Comparison of ENCODE assay signal across 15 cellular contexts in the genomic region with DNA sequence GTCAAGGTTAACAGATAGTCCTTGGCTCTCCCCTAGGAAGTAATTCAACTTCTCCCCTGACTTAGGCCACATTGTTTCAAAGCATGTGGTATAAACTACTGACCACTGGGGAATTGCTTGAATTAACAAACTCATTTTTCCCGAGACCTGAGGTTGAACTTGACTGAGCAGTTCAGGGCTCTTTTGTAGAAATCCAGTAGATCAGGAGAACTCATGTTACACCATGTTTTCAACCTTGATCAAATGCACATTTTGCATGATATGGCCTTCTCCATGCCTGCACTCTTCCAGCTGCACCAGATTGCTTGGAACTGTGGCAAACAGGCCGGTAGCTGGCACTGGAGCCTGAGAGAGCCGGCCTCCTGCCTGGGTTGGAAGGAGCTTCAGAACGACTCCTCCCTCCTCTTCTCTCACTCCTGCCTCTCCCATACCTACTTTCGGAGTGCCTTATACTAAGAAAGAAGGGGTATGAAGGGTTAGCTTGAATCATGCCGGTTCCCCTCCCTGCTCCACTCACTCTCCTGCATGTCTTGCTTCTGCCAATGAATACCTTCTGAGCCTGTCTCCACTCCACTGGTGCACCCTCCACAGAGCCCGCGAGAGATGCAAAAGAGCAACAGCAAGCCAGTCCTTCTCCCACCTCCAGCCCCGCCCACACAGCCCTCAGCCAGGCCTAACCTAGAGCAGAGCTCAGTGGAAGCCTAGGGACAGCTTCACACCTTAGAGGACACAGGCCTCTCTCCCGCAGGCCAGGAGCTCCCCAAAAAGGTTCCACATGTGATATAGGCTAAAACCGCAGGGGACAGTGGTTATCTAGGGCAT.
DNase-seq lines count a peak whose midpoint lies in the region; ATAC-seq and TF ChIP-seq lines count a peak whose summit lies in the region.
"Had no signal": no experiment of that assay in that cellular context is flagged by ENCODE, and none has a peak within 500 bp of the region (broad histone marks: within the 10 kb centered on the region; RNA-seq: fewer than 3 reads in every experiment).

No MANE protein-coding gene starts in this region.

- no peaks in the 10 kb centered on the region for H3K9me3 Mint-ChIP-seq in activated T-cell treated with anti-CD3 and anti-CD28 coated beads, Interleukin-2, amount 50 U/mL, for 72 hours
- no peaks in the 10 kb centered on the region for H3K9me3 Mint-ChIP-seq in type B pancreatic cell
- H3K9me3 Mint-ChIP-seq: activated naive CD4-positive, alpha-beta T cell treated with anti-CD3 and anti-CD28 coated beads, Interleukin-2, amount 50 U/mL, for 24 hours; memory B cell; T-cell had no signal

- H2BK5ac ChIP-seq in mesenchymal stem cell (ENCODE audit: low read depth, low read length, poor library complexity, severe bottlenecking) = no peak overlapping the region

- H3K4ac ChIP-seq in mesenchymal stem cell (ENCODE audit: low read depth in 1 of 2, low read length in 2 of 2) = peak overlapping the region; percentile 69 to 76

- H3K79me1 ChIP-seq in mesenchymal stem cell (replicated peaks; ENCODE audit: low read length, poor library complexity, severe bottlenecking) = no peaks in the 10 kb centered on the region

- no peak overlapping the region for H3K27ac Mint-ChIP-seq in activated T-cell treated with anti-CD3 and anti-CD28 coated beads, Interleukin-2, amount 50 U/mL, for 72 hours
- peak overlapping the region; percentile 20 for H3K27ac Mint-ChIP-seq in type B pancreatic cell
- H3K27ac Mint-ChIP-seq: activated naive CD4-positive, alpha-beta T cell treated with anti-CD3 and anti-CD28 coated beads, Interleukin-2, amount 50 U/mL, for 24 hours; memory B cell; T-cell had no signal

- no peaks in the 10 kb centered on the region for H3K36me3 Mint-ChIP-seq in activated T-cell treated with anti-CD3 and anti-CD28 coated beads, Interleukin-2, amount 50 U/mL, for 72 hours (ENCODE audit: insufficient read depth in 2 of 2)
- H3K36me3 Mint-ChIP-seq in type B pancreatic cell = no peaks in the 10 kb centered on the region
- H3K36me3 Mint-ChIP-seq: activated naive CD4-positive, alpha-beta T cell treated with anti-CD3 and anti-CD28 coated beads, Interleukin-2, amount 50 U/mL, for 24 hours; memory B cell; T-cell had no signal

- peaks cover 0 to 8% of the 10 kb centered on the region in 2 experiments for H3K27me3 ChIP-seq in mesenchymal stem cell (ENCODE audit: control insufficient read depth in 1 of 2, insufficient read depth in 1 of 2, low read length in 2 of 2)
- no peaks in the 10 kb centered on the region for H3K27me3 ChIP-seq in PC-3 (ENCODE audit: low read length)

- H2BK15ac ChIP-seq in mesenchymal stem cell (ENCODE audit: low read depth, poor library complexity, severe bottlenecking) = peak overlapping the region; percentile 26

- H3K14ac ChIP-seq in mesenchymal stem cell (ENCODE audit: low read length in 2 of 2) = peak overlapping the region in 1 of 2 experiments; percentile 30

- H3K79me2 ChIP-seq in PC-3 (ENCODE audit: low read length) = no peaks in the 10 kb centered on the region

- intact Hi-C loops in PC-3 (cut with micrococcal nuclease) = no loop called here

- no peak overlapping the region for H3K23ac ChIP-seq in mesenchymal stem cell (ENCODE audit: low read length in 2 of 2)

- peak; percentile 7 to 13 for DNase-seq in activated T-cell treated with anti-CD3 and anti-CD28 coated beads, Interleukin-2, amount 50 U/mL, for 48 hours
- no peak for DNase-seq in activated T-cell treated with anti-CD3 and anti-CD28 coated beads, Interleukin-2, amount 50 U/mL, for 72 hours
- DNase-seq in cardiac fibroblast (ENCODE audit: low read depth in 2 of 2) (peak; percentile 25 to 41), mesenchymal stem cell (peak; percentile 65), type B pancreatic cell (ENCODE audit: extremely low spot score, unreplicated experiment) (peak; percentile 61), PC-3 (no peak), GOT3 (lab: John Stamatoyannopoulos, UW) (no peak)
- no peak for DNase-seq in stimulated activated naive CD8-positive, alpha-beta T cell treated with anti-CD3 and anti-CD28 coated beads, Interleukin-15, Interleukin-2, amounts not matched to agents 100 U/mL and 50 U/mL, for 24 hours
- DNase-seq: DND-41; effector memory CD4-positive, alpha-beta T cell; Kasumi-1; NCI-H2107 had no signal

- no peaks in the 10 kb centered on the region for H3F3A ChIP-seq in PC-3 (ENCODE audit: low read length, unreplicated experiment)

- no TSS peak for BruUV-seq in PC-3 (replicated peaks; lab: Mats Ljungman, UMichigan)

- H4K20me1 ChIP-seq in PC-3 (ENCODE audit: low read length) = no peaks in the 10 kb centered on the region

- H3K4me2 ChIP-seq in mesenchymal stem cell (ENCODE audit: low read length, poor library complexity, severe bottlenecking) = no peak overlapping the region
- H3K4me2 ChIP-seq in PC-3 (ENCODE audit: low read length) = no peak overlapping the region

- no peaks in the 10 kb centered on the region for H3K9me3 ChIP-seq in mesenchymal stem cell (ENCODE audit: control insufficient read depth, low read length)
- no peaks in the 10 kb centered on the region for H3K9me3 ChIP-seq in PC-3 (ENCODE audit: low read length)

- no peak overlapping the region for H2BK120ac ChIP-seq in mesenchymal stem cell (ENCODE audit: low read depth, low read length)

- peak overlapping the region; percentile 76 for H4K91ac ChIP-seq in mesenchymal stem cell (ENCODE audit: low read length)

- H3K4me1 Mint-ChIP-seq in activated T-cell treated with anti-CD3 and anti-CD28 coated beads, Interleukin-2, amount 50 U/mL, for 72 hours (ENCODE audit: low read depth) = no peaks in the 10 kb centered on the region
- peaks cover 44% of the 10 kb centered on the region for H3K4me1 Mint-ChIP-seq in type B pancreatic cell (ENCODE audit: unreplicated experiment)
- H3K4me1 Mint-ChIP-seq: activated naive CD4-positive, alpha-beta T cell treated with anti-CD3 and anti-CD28 coated beads, Interleukin-2, amount 50 U/mL, for 24 hours; memory B cell; T-cell had no signal

- H3K9me2 ChIP-seq in PC-3 (replicated peaks; ENCODE audit: low read length) = no peaks in the 10 kb centered on the region

- H3K36me3 ChIP-seq in mesenchymal stem cell (ENCODE audit: control insufficient read depth in 1 of 2, insufficient read depth in 2 of 2, low read depth in 1 of 2, low read length in 2 of 2) = no peaks in the 10 kb centered on the region
- no peaks in the 10 kb centered on the region for H3K36me3 ChIP-seq in PC-3 (ENCODE audit: low read depth, low read length)

- ATAC-seq in activated T-cell treated with anti-CD3 and anti-CD28 coated beads, Interleukin-2, amount 50 U/mL, for 72 hours (replicated peaks in 1 of 2) = no peak
- no peak for ATAC-seq in stimulated activated naive CD8-positive, alpha-beta T cell treated with anti-CD3 and anti-CD28 coated beads, Interleukin-15, Interleukin-2, amounts not matched to agents 100 U/mL and 50 U/mL, for 24 hours
- ATAC-seq in PC-3 = no peak
- ATAC-seq: T-cell had no signal

- peak overlapping the region; percentile 50 to 86 for H3K18ac ChIP-seq in mesenchymal stem cell (ENCODE audit: low read depth in 1 of 2, low read length in 2 of 2)

- H2AFZ ChIP-seq in mesenchymal stem cell (ENCODE audit: low read depth, low read length) (no peak overlapping the region), PC-3 (ENCODE audit: low read length) (no peak overlapping the region)

- peak overlapping the region; percentile 62 to 92 for H2BK12ac ChIP-seq in mesenchymal stem cell (ENCODE audit: low read length in 2 of 2)

- CTCF ChIA-PET in PC-3 (lab: Charles Lee) = no interaction called here

- POLR2A ChIA-PET in PC-3 (lab: Charles Lee; ENCODE audit: unreplicated experiment) = no interaction called here

- 82% methylated on average over 9 of the region's 11 CpGs for WGBS in mesenchymal stem cell

- peak overlapping the region; percentile 64 for H4K8ac ChIP-seq in mesenchymal stem cell (ENCODE audit: low read length)

- H3K9ac ChIP-seq in mesenchymal stem cell (ENCODE audit: low read length) = no peak overlapping the region
- H3K9ac ChIP-seq in PC-3 (ENCODE audit: low read length) = no peak overlapping the region

- TF ChIP-seq CTCF in cardiac fibroblast (IDR thresholded peaks at IDR 0.05; ENCODE audit: low read depth, low read length) (no peak), type B pancreatic cell (conservative IDR thresholded peaks at IDR 0.05) (no peak), PC-3 (conservative IDR thresholded peaks at IDR 0.05; ENCODE audit: low read depth, low read length) (no peak)

- H3K4me1 ChIP-seq in mesenchymal stem cell (ENCODE audit: control insufficient read depth, insufficient read depth, low read depth, low read length) (peaks cover 26% of the 10 kb centered on the region), PC-3 (ENCODE audit: insufficient read depth, low read length) (peaks cover 21% of the 10 kb centered on the region)

- peak overlapping the region; percentile 9 for H2AK5ac ChIP-seq in mesenchymal stem cell (ENCODE audit: low read length, severe bottlenecking)

- H3K27ac ChIP-seq in mesenchymal stem cell (ENCODE audit: low read length, poor library complexity, severe bottlenecking) (no peak overlapping the region), PC-3 (ENCODE audit: low read length) (no peak overlapping the region)

- H3K4me3 ChIP-seq in cardiac fibroblast (replicated peaks in 1 of 2; ENCODE audit: low read depth in 2 of 2, low read length in 2 of 2) (no peak overlapping the region), mesenchymal stem cell (ENCODE audit: insufficient read depth in 1 of 2, low read depth in 1 of 2, low read length in 2 of 2) (no peak overlapping the region), PC-3 (ENCODE audit: low read length) (no peak overlapping the region)

- H3K27me3 Mint-ChIP-seq in activated T-cell treated with anti-CD3 and anti-CD28 coated beads, Interleukin-2, amount 50 U/mL, for 72 hours (ENCODE audit: low read depth) = no peaks in the 10 kb centered on the region
- peaks cover 40% of the 10 kb centered on the region for H3K27me3 Mint-ChIP-seq in type B pancreatic cell
- H3K27me3 Mint-ChIP-seq: activated naive CD4-positive, alpha-beta T cell treated with anti-CD3 and anti-CD28 coated beads, Interleukin-2, amount 50 U/mL, for 24 hours; memory B cell; T-cell had no signal

- H3K4me3 Mint-ChIP-seq in activated T-cell treated with anti-CD3 and anti-CD28 coated beads, Interleukin-2, amount 50 U/mL, for 72 hours = no peak overlapping the region
- peak overlapping the region; percentile 4 for H3K4me3 Mint-ChIP-seq in type B pancreatic cell
- H3K4me3 Mint-ChIP-seq: activated naive CD4-positive, alpha-beta T cell treated with anti-CD3 and anti-CD28 coated beads, Interleukin-2, amount 50 U/mL, for 24 hours; memory B cell; T-cell had no signal

Comparison
In these comparisons a context has a peak if more than half of its experiments do, and no peak if none do; other contexts are left out.
1. DNase-seq: peak in activated T-cell treated with anti-CD3 and anti-CD28 coated beads, Interleukin-2, amount 50 U/mL, for 48 hours (2 of 2), cardiac fibroblast (2 of 2), mesenchymal stem cell (single experiment) and type B pancreatic cell (single experiment); none in activated T-cell treated with anti-CD3 and anti-CD28 coated beads, Interleukin-2, amount 50 U/mL, for 72 hours (0 of 2), stimulated activated naive CD8-positive, alpha-beta T cell treated with anti-CD3 and anti-CD28 coated beads, Interleukin-15, Interleukin-2, amounts not matched to agents 100 U/mL and 50 U/mL, for 24 hours (single experiment), PC-3 (single experiment) and GOT3 (single experiment).